Comparison of ENCODE assay signal across 16 cellular contexts in the genomic region with DNA sequence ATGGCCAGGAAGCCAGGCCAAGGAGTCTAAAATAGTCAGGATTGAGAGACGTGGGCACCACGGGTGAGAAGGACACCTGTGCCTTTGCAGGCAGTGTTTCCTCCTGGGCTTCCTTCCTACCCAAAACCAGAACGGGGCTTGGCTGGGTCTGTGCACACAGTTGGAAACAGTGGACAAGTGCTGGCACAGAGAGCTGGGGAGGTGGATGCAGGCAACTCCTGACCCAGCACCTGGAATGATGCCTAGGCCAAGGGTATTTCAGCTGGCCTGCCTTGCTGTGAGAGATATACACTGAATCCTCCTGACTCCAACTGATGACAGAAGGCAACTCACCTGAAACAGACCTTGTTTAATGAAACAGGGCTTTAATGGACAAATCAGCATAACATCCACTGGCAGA.
DNase-seq lines count a peak whose midpoint lies in the region; ATAC-seq and TF ChIP-seq lines count a peak whose summit lies in the region.
"Had no signal": no experiment of that assay in that cellular context is flagged by ENCODE, and none has a peak within 500 bp of the region (broad histone marks: within the 10 kb centered on the region; RNA-seq: fewer than 3 reads in every experiment).

No MANE protein-coding gene starts in this region.

- H3K36me3 Mint-ChIP-seq in endodermal cell (ENCODE audit: low read depth), result no peaks in the 10 kb centered on the region

- no peaks in the 10 kb centered on the region for H3K27me3 Mint-ChIP-seq in endodermal cell (ENCODE audit: insufficient read depth)
- H3K27me3 Mint-ChIP-seq: CD4-positive, alpha-beta memory T cell had no signal

- H3K9me3 ChIP-seq in endodermal cell (ENCODE audit: control insufficient read depth, low read length), result no peaks in the 10 kb centered on the region
- no peaks in the 10 kb centered on the region for H3K9me3 ChIP-seq in left lung
- H3K9me3 ChIP-seq: BE2C, HAP-1 had no signal

- in situ Hi-C loops in G401 (cut with HindIII; ENCODE audit: low sequenced_read_pairs), result no loop called here

- DNase-seq in G401 (ENCODE audit: low spot score) (peak; percentile 87), cerebellar nuclear complex (lab: John Stamatoyannopoulos, UW) (peak; percentile 12 to 26), endodermal cell (no peak), left lobe of liver (ENCODE audit: low spot score) (no peak), SKM-1 treated with dmso at 0.1 percent for 144 hours (lab: John Stamatoyannopoulos, UW; ENCODE audit: unreplicated experiment) (no peak), KG1 (lab: John Stamatoyannopoulos, UW) (no peak), left lung (no peak)
- DNase-seq: ACHN; BE2C; Calu3; CD4-positive, alpha-beta memory T cell; DMS79 treated with DMSO at 0.1 percent for 48 hours; GM23248 had no signal

- H3K4me1 ChIP-seq in endodermal cell (ENCODE audit: control insufficient read depth, insufficient read depth, low read length) (no peaks in the 10 kb centered on the region), left lung (no peaks in the 10 kb centered on the region)
- H3K4me1 ChIP-seq: BE2C, HAP-1 had no signal

- WGBS in endodermal cell (ENCODE audit: insufficient coverage in 1 of 2, insufficient read length in 1 of 2), 2 experiments, result 83 to 90% methylated on average over 2 to 3 of the region's 3 CpGs

- no peak overlapping the region for H3K9ac ChIP-seq in endodermal cell (ENCODE audit: extremely low read depth, low read length, poor library complexity, severe bottlenecking)
- H3K9ac ChIP-seq: GM23248 had no signal

- intact Hi-C loops in left lung (cut with DNase I), result no loop called here

- peaks cover 10% of the 10 kb centered on the region for H3K4me1 Mint-ChIP-seq in endodermal cell
- H3K4me1 Mint-ChIP-seq: CD14-positive monocyte; CD4-positive, alpha-beta memory T cell had no signal

- H3K4me3 ChIP-seq in endodermal cell (ENCODE audit: low read length) (no peak overlapping the region), left lung (no peak overlapping the region)
- H3K4me3 ChIP-seq: GM23248, HAP-1 had no signal

- ATAC-seq in left lobe of liver (peak; percentile 42), GM18870 (IDR thresholded peaks at IDR 0.05; ENCODE audit: unreplicated experiment) (no peak), left lung (no peak)

- H3K27me3 ChIP-seq in endodermal cell (ENCODE audit: control insufficient read depth, insufficient read depth, low read length, poor library complexity, severe bottlenecking) (no peaks in the 10 kb centered on the region), left lung (no peaks in the 10 kb centered on the region)
- H3K27me3 ChIP-seq: BE2C had no signal

- no peaks in the 10 kb centered on the region for H3K9me3 Mint-ChIP-seq in endodermal cell
- H3K9me3 Mint-ChIP-seq: CD14-positive monocyte; CD4-positive, alpha-beta memory T cell had no signal

- no peak overlapping the region for H3K4me3 Mint-ChIP-seq in endodermal cell
- H3K4me3 Mint-ChIP-seq: CD14-positive monocyte; CD4-positive, alpha-beta memory T cell had no signal

- H3K36me3 ChIP-seq in endodermal cell (ENCODE audit: control insufficient read depth, insufficient read depth, low read length) (no peaks in the 10 kb centered on the region), left lung (peaks cover 0 to 23% of the 10 kb centered on the region in 2 donors)
- H3K36me3 ChIP-seq: BE2C, HAP-1 had no signal

- H3K27ac Mint-ChIP-seq in endodermal cell, result peak overlapping the region; percentile 30

- TF ChIP-seq CTCF in endodermal cell (conservative IDR thresholded peaks at IDR 0.05) (no peak), left lung (IDR thresholded peaks at IDR 0.05) (no peak)

- H3K27ac ChIP-seq in endodermal cell (ENCODE audit: low read depth, low read length), result no peak overlapping the region
- no peak overlapping the region for H3K27ac ChIP-seq in left lung
- H3K27ac ChIP-seq: GM23248 had no signal

Comparison
In these comparisons a context has a peak if more than half of its experiments do, and no peak if none do; other contexts are left out.
1. DNase-seq: peak in G401 (single experiment) and cerebellar nuclear complex (2 of 2); none in endodermal cell (single experiment), left lobe of liver (single experiment), SKM-1 treated with dmso at 0.1 percent for 144 hours (single experiment), KG1 (single experiment) and left lung (0 of 2).